In the genomic region with DNA sequence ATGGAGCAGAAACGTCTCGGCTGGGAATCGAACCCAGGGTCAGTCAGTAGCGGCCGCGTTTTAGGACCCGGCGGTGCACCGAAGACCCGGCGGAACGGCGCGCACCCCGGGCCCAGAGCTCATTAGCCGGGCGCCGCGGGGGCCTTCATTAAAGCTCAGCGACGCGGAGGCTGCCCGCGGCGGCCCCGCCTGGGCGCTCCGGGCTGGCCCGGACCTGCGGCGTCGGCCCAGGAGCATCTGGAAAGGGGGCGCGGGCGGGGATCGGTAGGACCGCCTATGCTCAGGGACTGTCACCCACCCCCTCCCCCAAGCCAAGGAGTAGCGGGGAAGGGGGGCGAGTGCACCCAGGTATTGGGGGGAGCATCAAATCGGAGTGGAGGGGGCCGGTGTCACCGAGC, we compare ENCODE assay signal across 1 cellular context.
A peak's percentile ranks its signal among the peaks of the same experiment; 100 is the strongest.
TF ChIP-seq lines count a peak whose summit lies in the region.

No MANE protein-coding gene starts in this region.

TF ChIP-seq in GM12878, 131 proteins besides CTCF, POLR2A, EP300 and RAD21:
- TF ChIP-seq TCF7 (IDR thresholded peaks at IDR 0.05; ENCODE audit: borderline replicate concordance), result no peak
- TF ChIP-seq SUZ12 (IDR thresholded peaks at IDR 0.05; ENCODE audit: unreplicated experiment), result peak; percentile 67
